ENCODE assay signal across 8 cellular contexts in the genomic region with DNA sequence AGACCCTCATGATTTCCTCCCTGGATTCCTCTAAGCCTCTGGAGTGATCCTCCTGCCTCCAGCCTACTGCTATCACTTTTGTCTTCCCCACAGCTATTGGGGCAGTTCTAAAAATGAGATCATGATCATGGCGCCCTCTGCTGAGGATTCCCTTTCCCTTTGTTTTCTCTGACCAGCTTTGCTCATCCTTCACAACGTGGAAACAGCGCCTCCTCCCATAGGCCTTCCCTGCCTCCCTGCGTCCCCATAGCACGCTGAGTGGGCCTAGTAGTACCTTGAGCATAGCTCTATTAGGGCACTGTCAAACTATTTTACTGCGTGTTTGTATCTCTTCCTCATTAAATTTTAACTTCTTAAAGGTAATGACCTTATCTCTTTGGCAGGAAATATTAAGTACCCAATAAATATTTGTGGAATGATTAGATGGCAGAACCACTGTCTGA.
DNase-seq lines count a peak whose midpoint lies in the region; ATAC-seq and TF ChIP-seq lines count a peak whose summit lies in the region.

No MANE protein-coding gene starts in this region.

- ATAC-seq in HG03432 (IDR thresholded peaks at IDR 0.05; ENCODE audit: unreplicated experiment) = peak; percentile 55
- no peak for ATAC-seq in HG03439 (IDR thresholded peaks at IDR 0.05; ENCODE audit: unreplicated experiment)

- H3K4me1 Mint-ChIP-seq in activated naive CD8-positive, alpha-beta T cell treated with anti-CD3 and anti-CD28 coated beads for 36 hours = no peaks in the 10 kb centered on the region

- no peaks in the 10 kb centered on the region for H3K36me3 Mint-ChIP-seq in activated naive CD8-positive, alpha-beta T cell treated with anti-CD3 and anti-CD28 coated beads for 36 hours

- DNase-seq in ACHN (peak; percentile 89), GM13976 (ENCODE audit: low spot score) (peak; percentile 38), NCI-H510A (lab: John Stamatoyannopoulos, UW) (peak; percentile 61), hypothalamus (lab: John Stamatoyannopoulos, UW) (peak in 45 of 51 donors; percentile 9 to 90 (median 53)), smooth muscle cell of the brain vasculature (ENCODE audit: low read depth, low spot score) (peak; percentile 26)
- DNase-seq in activated naive CD8-positive, alpha-beta T cell treated with anti-CD3 and anti-CD28 coated beads for 36 hours = peak; percentile 22

- H3K27me3 Mint-ChIP-seq in activated naive CD8-positive, alpha-beta T cell treated with anti-CD3 and anti-CD28 coated beads for 36 hours = peaks cover 13% of the 10 kb centered on the region

- H3K4me3 Mint-ChIP-seq in activated naive CD8-positive, alpha-beta T cell treated with anti-CD3 and anti-CD28 coated beads for 36 hours = no peak overlapping the region

- H3K27ac Mint-ChIP-seq in activated naive CD8-positive, alpha-beta T cell treated with anti-CD3 and anti-CD28 coated beads for 36 hours = no peak overlapping the region

- no peaks in the 10 kb centered on the region for H3K9me3 Mint-ChIP-seq in activated naive CD8-positive, alpha-beta T cell treated with anti-CD3 and anti-CD28 coated beads for 36 hours

- in situ Hi-C loops in ACHN (cut with HindIII; ENCODE audit: low pct_ligation_motif_present, low pct_unique_long_range_greater_than_20kb, low sequenced_read_pairs) (loop anchor here (25.0 kb wide), 1 partner anchor 536 kb away; no protein-coding TSS in a partner anchor), GM13976 (cut with MboI; ENCODE audit: low sequenced_read_pairs, unreplicated experiment) (no loop called here)

- TF ChIP-seq CTCF in GM13976 (IDR thresholded peaks at IDR 0.05; ENCODE audit: borderline replicate concordance, control extremely low read depth, extremely low read depth, insufficient read depth, missing control alignments) = peak; percentile 30

Comparison
In these comparisons a context has a peak if more than half of its experiments do, and no peak if none do; other contexts are left out.
1. DNase-seq: peak in every context shown above with its lines; median percentile 89 in ACHN; 61 in NCI-H510A; 53 in hypothalamus; 38 in GM13976; 26 in smooth muscle cell of the brain vasculature; 22 in activated naive CD8-positive, alpha-beta T cell treated with anti-CD3 and anti-CD28 coated beads for 36 hours.